In the genomic region with DNA sequence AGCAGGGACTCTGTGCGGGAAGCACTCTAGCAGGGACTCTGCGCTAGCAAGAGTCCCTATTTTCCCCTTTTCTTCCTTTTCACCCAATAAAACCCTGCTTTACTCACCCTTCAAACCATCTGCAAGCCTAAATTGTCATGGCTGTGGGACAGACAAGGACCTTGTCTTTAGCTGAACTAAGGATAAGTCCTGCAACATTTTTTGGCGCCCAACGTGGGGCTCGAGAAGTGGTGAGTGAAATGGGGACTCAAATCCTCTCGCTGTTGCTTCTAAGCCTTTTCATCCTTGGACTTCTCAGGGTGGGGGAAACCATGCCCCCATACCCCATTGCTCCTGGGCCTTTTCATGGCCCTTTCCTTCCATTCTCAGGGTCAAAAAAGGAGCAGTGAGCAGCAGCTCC, we compare ENCODE assay signal across 19 cellular contexts. TPM values are rescaled to one million over a fixed set of nuclear protein-coding genes. Genes with fewer than 3 reads are reported as not detected.
DNase-seq lines count a peak whose midpoint lies in the region; TF ChIP-seq lines count a peak whose summit lies in the region.
"Had no signal": no experiment of that assay in that cellular context is flagged by ENCODE, and none has a peak within 500 bp of the region (broad histone marks: within the 10 kb centered on the region; RNA-seq: fewer than 3 reads in every experiment).

No MANE protein-coding gene starts in this region.

- no peak for TF ChIP-seq POLR2A in vagina (IDR thresholded peaks at IDR 0.05)

- H4K91ac ChIP-seq in mesenchymal stem cell (ENCODE audit: low read length): no peak overlapping the region

- no peak overlapping the region for H2BK120ac ChIP-seq in mesenchymal stem cell (ENCODE audit: low read depth, low read length)

- intact Hi-C loops in vagina (cut with DNase I): no loop called here

- H3K27ac ChIP-seq in HEK293 (ENCODE audit: extremely low read depth, low read depth, low read length) (no peak overlapping the region), mesenchymal stem cell (ENCODE audit: low read length, poor library complexity, severe bottlenecking) (no peak overlapping the region), vagina (no peak overlapping the region)
- H3K27ac ChIP-seq: left lung had no signal

- no peak overlapping the region for H4K8ac ChIP-seq in mesenchymal stem cell (ENCODE audit: low read length)

- no peaks in the 10 kb centered on the region for H3K4me1 ChIP-seq in HEK293 (ENCODE audit: control insufficient read depth, insufficient read depth, low read length)
- no peaks in the 10 kb centered on the region for H3K4me1 ChIP-seq in mesenchymal stem cell (ENCODE audit: control insufficient read depth, insufficient read depth, low read depth, low read length)
- H3K4me1 ChIP-seq in vagina: no peaks in the 10 kb centered on the region
- H3K4me1 ChIP-seq: left lung had no signal

- H3K4me3 ChIP-seq in HEK293 (ENCODE audit: low read depth, low read length) (no peak overlapping the region), epithelial cell of esophagus (ENCODE audit: low read length) (no peak overlapping the region), mesenchymal stem cell (ENCODE audit: insufficient read depth in 1 of 2, low read depth in 1 of 2, low read length in 2 of 2) (peak overlapping the region in 1 of 2 experiments; percentile 24), vagina (no peak overlapping the region)
- H3K4me3 ChIP-seq: left lung had no signal

- H3K36me3 ChIP-seq in HEK293 (ENCODE audit: control insufficient read depth in 2 of 2, insufficient read depth in 1 of 2, low read length in 2 of 2) (no peaks in the 10 kb centered on the region), mesenchymal stem cell (ENCODE audit: control insufficient read depth in 1 of 2, insufficient read depth in 2 of 2, low read depth in 1 of 2, low read length in 2 of 2) (no peaks in the 10 kb centered on the region), vagina (no peaks in the 10 kb centered on the region)
- H3K36me3 ChIP-seq: left lung had no signal

- H3K27me3 ChIP-seq in mesenchymal stem cell (ENCODE audit: control insufficient read depth in 1 of 2, insufficient read depth in 1 of 2, low read length in 2 of 2) (no peaks in the 10 kb centered on the region), vagina (no peaks in the 10 kb centered on the region)
- H3K27me3 ChIP-seq: left lung had no signal

- H3K14ac ChIP-seq in mesenchymal stem cell (ENCODE audit: low read length in 2 of 2): no peak overlapping the region

- H3K4me2 ChIP-seq in mesenchymal stem cell (ENCODE audit: low read length, poor library complexity, severe bottlenecking): no peak overlapping the region

- H3K4ac ChIP-seq in mesenchymal stem cell (ENCODE audit: low read depth in 1 of 2, low read length in 2 of 2): no peak overlapping the region

- CTCF ChIA-PET in HEK293 (lab: Yijun Ruan, JAX): interaction anchor here (0.6 kb wide), 1 partner anchor 393 kb away, joined by 3 read pairs; no protein-coding TSS in a partner anchor

- no peak overlapping the region for H2BK15ac ChIP-seq in mesenchymal stem cell (ENCODE audit: low read depth, poor library complexity, severe bottlenecking)

- H3K79me1 ChIP-seq in mesenchymal stem cell (replicated peaks; ENCODE audit: low read length, poor library complexity, severe bottlenecking): no peaks in the 10 kb centered on the region

- no peak overlapping the region for H2BK12ac ChIP-seq in mesenchymal stem cell (ENCODE audit: low read length in 2 of 2)

- H3K23ac ChIP-seq in mesenchymal stem cell (ENCODE audit: low read length in 2 of 2): no peak overlapping the region

- POLR2A ChIA-PET in HEK293 (lab: Yijun Ruan, JAX): no interaction called here

- no peak overlapping the region for H2AK5ac ChIP-seq in mesenchymal stem cell (ENCODE audit: low read length, severe bottlenecking)

- H3K18ac ChIP-seq in mesenchymal stem cell (ENCODE audit: low read depth in 1 of 2, low read length in 2 of 2): no peak overlapping the region

- no peak overlapping the region for H2AFZ ChIP-seq in mesenchymal stem cell (ENCODE audit: low read depth, low read length)

- DNase-seq in NCI-H69 (lab: John Stamatoyannopoulos, UW) (peak; percentile 23), epithelial cell of esophagus (ENCODE audit: low read depth) (peak; percentile 6), mesenchymal stem cell (peak; percentile 33), vagina (ENCODE audit: extremely low spot score in 2 of 2) (no peak), Kasumi-1 (lab: John Stamatoyannopoulos, UW) (no peak), foreskin melanocyte (no peak)
- DNase-seq: activated CD8-positive, alpha-beta T cell treated with anti-CD3 and anti-CD28 coated beads for 36 hours; activated naive CD8-positive, alpha-beta T cell treated with anti-CD3 and anti-CD28 coated beads, Interleukin-2, amount 10 ng/mL, durations not matched to agents 7 days and 5 days; central memory CD4-positive, alpha-beta T cell; effector CD4-positive, alpha-beta T cell; EL; left lung; NCI-H146; NCI-H446 had no signal

- 87% methylated on average over 6 of the region's 6 CpGs for WGBS in mesenchymal stem cell

- TF ChIP-seq CTCF in HEK293 (tag by site-specific recombination; IDR thresholded peaks at IDR 0.05) (no peak), epithelial cell of esophagus (IDR thresholded peaks at IDR 0.05; ENCODE audit: insufficient read depth, low read depth, low read length, missing control alignments) (no peak), vagina (IDR thresholded peaks at IDR 0.05) (no peak)

- H3K9me3 ChIP-seq in HEK293 (ENCODE audit: control insufficient read depth, insufficient read depth, low read depth, low read length): no peaks in the 10 kb centered on the region; the same call in 1 of the 2 replicates
- H3K9me3 ChIP-seq in mesenchymal stem cell (ENCODE audit: control insufficient read depth, low read length): peaks cover 45% of the 10 kb centered on the region
- peaks cover 14% of the 10 kb centered on the region for H3K9me3 ChIP-seq in vagina

- no peak overlapping the region for H2BK5ac ChIP-seq in mesenchymal stem cell (ENCODE audit: low read depth, low read length, poor library complexity, severe bottlenecking)

- no peak overlapping the region for H3K9ac ChIP-seq in mesenchymal stem cell (ENCODE audit: low read length)

TF ChIP-seq in HEK293, 187 proteins besides CTCF, POLR2A, EP300 and RAD21 (continues in another document):
- peak; percentile 25 for TF ChIP-seq SETDB1 (IDR thresholded peaks at IDR 0.05; ENCODE audit: insufficient read length, low read length)
- no peak for TF ChIP-seq ZNF10 (tag by site-specific recombination; IDR thresholded peaks at IDR 0.05)
- no peak for TF ChIP-seq GFI1B (tag by site-specific recombination; IDR thresholded peaks at IDR 0.05)
- TF ChIP-seq ZSCAN23 (tag by site-specific recombination; IDR thresholded peaks at IDR 0.05): no peak
- TF ChIP-seq MYNN (tag by site-specific recombination; IDR thresholded peaks at IDR 0.05; ENCODE audit: borderline replicate concordance): no peak
- no peak for TF ChIP-seq ZNF302 (tag by site-specific recombination; IDR thresholded peaks at IDR 0.05; ENCODE audit: low read depth)
- TF ChIP-seq TRIM28 (IDR thresholded peaks at IDR 0.05; ENCODE audit: borderline replicate concordance, low read length): peak; percentile 28; the same call in 1 of the 2 replicates
- no peak for TF ChIP-seq ZSCAN16 (tag by site-specific recombination; IDR thresholded peaks at IDR 0.05)
- TF ChIP-seq ZNF561 (tag by site-specific recombination; IDR thresholded peaks at IDR 0.05; ENCODE audit: borderline replicate concordance): no peak
- TF ChIP-seq PRDM6 (tag by site-specific recombination; IDR thresholded peaks at IDR 0.05): no peak
- TF ChIP-seq TCF7L2 (IDR thresholded peaks at IDR 0.05; ENCODE audit: borderline replicate concordance, low read depth, low read length): no peak
- TF ChIP-seq, protein P1, sequence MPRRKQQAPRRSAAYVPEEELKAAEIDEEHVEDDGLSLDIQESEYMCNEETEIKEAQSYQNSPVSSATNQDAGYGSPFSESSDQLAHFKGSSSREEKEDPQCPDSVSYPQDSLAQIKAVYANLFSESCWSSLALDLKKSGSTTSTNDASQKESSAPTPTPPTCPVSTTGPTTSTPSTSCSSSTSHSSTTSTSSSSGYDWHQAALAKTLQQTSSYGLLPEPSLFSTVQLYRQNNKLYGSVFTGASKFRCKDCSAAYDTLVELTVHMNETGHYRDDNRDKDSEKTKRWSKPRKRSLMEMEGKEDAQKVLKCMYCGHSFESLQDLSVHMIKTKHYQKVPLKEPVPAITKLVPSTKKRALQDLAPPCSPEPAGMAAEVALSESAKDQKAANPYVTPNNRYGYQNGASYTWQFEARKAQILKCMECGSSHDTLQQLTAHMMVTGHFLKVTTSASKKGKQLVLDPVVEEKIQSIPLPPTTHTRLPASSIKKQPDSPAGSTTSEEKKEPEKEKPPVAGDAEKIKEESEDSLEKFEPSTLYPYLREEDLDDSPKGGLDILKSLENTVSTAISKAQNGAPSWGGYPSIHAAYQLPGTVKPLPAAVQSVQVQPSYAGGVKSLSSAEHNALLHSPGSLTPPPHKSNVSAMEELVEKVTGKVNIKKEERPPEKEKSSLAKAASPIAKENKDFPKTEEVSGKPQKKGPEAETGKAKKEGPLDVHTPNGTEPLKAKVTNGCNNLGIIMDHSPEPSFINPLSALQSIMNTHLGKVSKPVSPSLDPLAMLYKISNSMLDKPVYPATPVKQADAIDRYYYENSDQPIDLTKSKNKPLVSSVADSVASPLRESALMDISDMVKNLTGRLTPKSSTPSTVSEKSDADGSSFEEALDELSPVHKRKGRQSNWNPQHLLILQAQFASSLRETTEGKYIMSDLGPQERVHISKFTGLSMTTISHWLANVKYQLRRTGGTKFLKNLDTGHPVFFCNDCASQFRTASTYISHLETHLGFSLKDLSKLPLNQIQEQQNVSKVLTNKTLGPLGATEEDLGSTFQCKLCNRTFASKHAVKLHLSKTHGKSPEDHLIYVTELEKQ (tag by site-specific recombination; IDR thresholded peaks at IDR 0.05; ENCODE audit: borderline replicate concordance): no peak
- no peak for TF ChIP-seq ZNF354C (tag by site-specific recombination; IDR thresholded peaks at IDR 0.05; ENCODE audit: borderline replicate concordance, low read depth)

RNA-seq across cellular contexts. Expression of gene IMPG1, which starts 46.4 kb away (rescaled TPM):
- polyA plus RNA-seq in mesenchymal stem cell (2013, experiment 1 of 2): not detected
- 0.03 TPM for polyA plus RNA-seq in mesenchymal stem cell (2013, experiment 2 of 2)
- not detected for total RNA-seq in vagina
- total RNA-seq: activated CD8-positive, alpha-beta T cell treated with anti-CD3 and anti-CD28 coated beads for 36 hours; activated naive CD8-positive, alpha-beta T cell treated with anti-CD3 and anti-CD28 coated beads, Interleukin-2, amount 10 ng/mL, durations not matched to agents 7 days and 5 days; activated T-helper 1 cell treated with anti-CD3 and anti-CD28 coated beads, Interleukin-12 subunit alpha, Interleukin-12 subunit beta, Interleukin-2, Interleukin-4 antibody, amounts not matched to agents 30 ng/mL and 10 ng/mL and 1 ng/mL, durations not matched to agents 14 hours and 24 hours and 36 hours; H1; left lung; osteocyte had no signal
- polyA plus RNA-seq: urinary bladder had no signal

Comparison
In these comparisons a context has a peak if more than half of its experiments do, and no peak if none do; other contexts are left out.
1. DNase-seq: peak in NCI-H69 (single experiment), epithelial cell of esophagus (single experiment) and mesenchymal stem cell (single experiment); none in vagina (0 of 2), Kasumi-1 (0 of 2) and foreskin melanocyte (single experiment).